ENCODE assay signal across 16 cellular contexts in genomic region chr21:43262427-43262826, GRCh38.
A peak's percentile ranks its signal among the peaks of the same experiment; 100 is the strongest.
DNase-seq lines count a peak whose midpoint lies in the region; ATAC-seq and TF ChIP-seq lines count a peak whose summit lies in the region.
"Had no signal": no experiment of that assay in that cellular context is flagged by ENCODE, and none has a peak within 500 bp of the region (broad histone marks: within the 10 kb centered on the region; RNA-seq: fewer than 3 reads in every experiment).

No MANE protein-coding gene starts in this region.

- H3K4me3 ChIP-seq in WERI-Rb-1 (ENCODE audit: low read depth, low read length) (no peak overlapping the region), endodermal cell (ENCODE audit: low read length) (no peak overlapping the region), left lung (no peak overlapping the region), Caco-2 (ENCODE audit: low read depth, low read length) (no peak overlapping the region)
- H3K4me3 ChIP-seq: breast epithelium, GM23338, stomach had no signal

- H3K27ac Mint-ChIP-seq in endodermal cell, result no peak overlapping the region
- no peak overlapping the region for H3K27ac Mint-ChIP-seq in Caco-2 (ENCODE audit: unreplicated experiment)
- H3K27ac Mint-ChIP-seq: GM23338 had no signal

- CTCF ChIA-PET in Caco-2 (lab: Charles Lee), result no interaction called here

- no peak for TF ChIP-seq CTCF in WERI-Rb-1 (IDR thresholded peaks at IDR 0.05; ENCODE audit: low read depth, low read length)
- TF ChIP-seq CTCF in endodermal cell (conservative IDR thresholded peaks at IDR 0.05), result no peak
- TF ChIP-seq CTCF in left lung (IDR thresholded peaks at IDR 0.05), result no peak
- TF ChIP-seq CTCF in Caco-2 (IDR thresholded peaks at IDR 0.05; ENCODE audit: insufficient read depth in 1 of 2, low read depth in 1 of 2, low read length in 1 of 2, severe bottlenecking in 1 of 2, unreplicated experiment in 1 of 2), result no peak

- H3K4me3 Mint-ChIP-seq in endodermal cell, result no peak overlapping the region
- no peak overlapping the region for H3K4me3 Mint-ChIP-seq in Caco-2 (ENCODE audit: unreplicated experiment)
- H3K4me3 Mint-ChIP-seq: GM23338 had no signal

- DNase-seq in WERI-Rb-1 (peak; percentile 27), endodermal cell (peak; percentile 68), left lung (no peak), Caco-2 (no peak), DMS53 (lab: John Stamatoyannopoulos, UW) (no peak)
- DNase-seq in stimulated activated naive CD8-positive, alpha-beta T cell treated with anti-CD3 and anti-CD28 coated beads, Interleukin-15, Interleukin-2, amounts not matched to agents 100 U/mL and 50 U/mL, for 24 hours, result no peak
- DNase-seq: activated T-cell treated with anti-CD3 and anti-CD28 coated beads for 4 hours, Calu3, NCI-H1105, NCI-H524 treated with DMSO at 0.1 percent for 48 hours, SIG-M5, stomach had no signal

- H3K36me3 Mint-ChIP-seq in endodermal cell (ENCODE audit: low read depth), result no peaks in the 10 kb centered on the region
- H3K36me3 Mint-ChIP-seq in Caco-2 (ENCODE audit: insufficient read depth, unreplicated experiment), result no peaks in the 10 kb centered on the region

- no peaks in the 10 kb centered on the region for H3K4me1 Mint-ChIP-seq in endodermal cell
- H3K4me1 Mint-ChIP-seq in Caco-2 (ENCODE audit: low read depth, unreplicated experiment), result no peaks in the 10 kb centered on the region
- H3K4me1 Mint-ChIP-seq: GM23338 had no signal

- H3K27me3 ChIP-seq in WERI-Rb-1 (ENCODE audit: insufficient read depth, low read depth, severe bottlenecking), result no peaks in the 10 kb centered on the region
- no peaks in the 10 kb centered on the region for H3K27me3 ChIP-seq in endodermal cell (ENCODE audit: control insufficient read depth, insufficient read depth, low read length, poor library complexity, severe bottlenecking)
- no peaks in the 10 kb centered on the region for H3K27me3 ChIP-seq in left lung
- no peaks in the 10 kb centered on the region for H3K27me3 ChIP-seq in Caco-2 (replicated peaks; ENCODE audit: control insufficient read depth, insufficient read depth, low read length)
- H3K27me3 ChIP-seq: breast epithelium, stomach had no signal

- H3K9me3 ChIP-seq in WERI-Rb-1 (ENCODE audit: severe bottlenecking) (no peaks in the 10 kb centered on the region), endodermal cell (ENCODE audit: control insufficient read depth, low read length) (peaks cover 3% of the 10 kb centered on the region), left lung (no peaks in the 10 kb centered on the region), Caco-2 (no peaks in the 10 kb centered on the region)
- H3K9me3 ChIP-seq: breast epithelium, stomach had no signal

- intact Hi-C loops in left lung (cut with DNase I), result no loop called here
- intact Hi-C loops in Caco-2 (cut with micrococcal nuclease; ENCODE audit: unreplicated experiment), result no loop called here

- WGBS in endodermal cell (ENCODE audit: insufficient coverage in 1 of 2, insufficient read length in 1 of 2), 2 experiments, result no CpG with 5 or more reads among the region's 1 CpG

- H3K27ac ChIP-seq in WERI-Rb-1, result no peak overlapping the region
- no peak overlapping the region for H3K27ac ChIP-seq in endodermal cell (ENCODE audit: low read depth, low read length)
- H3K27ac ChIP-seq in left lung, result no peak overlapping the region
- H3K27ac ChIP-seq: breast epithelium, parathyroid adenoma, stomach had no signal

- POLR2A ChIA-PET in Caco-2 (lab: Charles Lee), result no interaction called here

- BruUV-seq in Caco-2 (replicated peaks; lab: Mats Ljungman, UMichigan), result no TSS peak

- H3K36me3 ChIP-seq in WERI-Rb-1 (no peaks in the 10 kb centered on the region), endodermal cell (ENCODE audit: control insufficient read depth, insufficient read depth, low read length) (no peaks in the 10 kb centered on the region), left lung (no peaks in the 10 kb centered on the region), Caco-2 (ENCODE audit: control insufficient read depth, insufficient read depth, low read length) (no peaks in the 10 kb centered on the region)
- H3K36me3 ChIP-seq: breast epithelium, stomach had no signal

- H3K9me3 Mint-ChIP-seq in endodermal cell, result peaks cover 2% of the 10 kb centered on the region
- no peaks in the 10 kb centered on the region for H3K9me3 Mint-ChIP-seq in Caco-2 (ENCODE audit: unreplicated experiment)

- no peak overlapping the region for H3K9ac ChIP-seq in endodermal cell (ENCODE audit: extremely low read depth, low read length, poor library complexity, severe bottlenecking)
- H3K9ac ChIP-seq: parathyroid adenoma had no signal

- no peaks in the 10 kb centered on the region for H3K27me3 Mint-ChIP-seq in endodermal cell (ENCODE audit: insufficient read depth)
- H3K27me3 Mint-ChIP-seq in Caco-2 (ENCODE audit: insufficient read depth, unreplicated experiment), result no peaks in the 10 kb centered on the region

- ATAC-seq in left lung, result peak; percentile 60
- peak; percentile 40 for ATAC-seq in stimulated activated naive CD8-positive, alpha-beta T cell treated with anti-CD3 and anti-CD28 coated beads, Interleukin-15, Interleukin-2, amounts not matched to agents 100 U/mL and 50 U/mL, for 24 hours
- ATAC-seq in GM18861 (IDR thresholded peaks at IDR 0.05; ENCODE audit: unreplicated experiment), result no peak
- ATAC-seq: GM23338 had no signal

- no peaks in the 10 kb centered on the region for H3K4me1 ChIP-seq in endodermal cell (ENCODE audit: control insufficient read depth, insufficient read depth, low read length)
- H3K4me1 ChIP-seq in left lung, result no peaks in the 10 kb centered on the region
- no peaks in the 10 kb centered on the region for H3K4me1 ChIP-seq in Caco-2
- H3K4me1 ChIP-seq: breast epithelium, parathyroid adenoma, stomach had no signal

Comparison
In these comparisons a context has a peak if more than half of its experiments do, and no peak if none do; other contexts are left out.
1. DNase-seq: peak in WERI-Rb-1 (single experiment) and endodermal cell (single experiment); none in left lung (0 of 2), stimulated activated naive CD8-positive, alpha-beta T cell treated with anti-CD3 and anti-CD28 coated beads, Interleukin-15, Interleukin-2, amounts not matched to agents 100 U/mL and 50 U/mL, for 24 hours (single experiment), Caco-2 (0 of 2) and DMS53 (single experiment).